1 cellular context compared by ENCODE assay signal in genomic region chr18:9130806-9131205, GRCh38.
TF ChIP-seq lines count a peak whose summit lies in the region.

No MANE protein-coding gene starts in this region.

TF ChIP-seq in WTC11, 78 proteins besides CTCF, POLR2A, EP300 and RAD21 (continued from another document):
- TF ChIP-seq E2F5 (CRISPR knock-in tag; IDR thresholded peaks at IDR 0.05) (no peak), ZNF532 (CRISPR knock-in tag; IDR thresholded peaks at IDR 0.05; ENCODE audit: borderline replicate concordance) (no peak), NFE2L1 (CRISPR knock-in tag; IDR thresholded peaks at IDR 0.05) (no peak), ZNF263 (CRISPR knock-in tag; IDR thresholded peaks at IDR 0.05; ENCODE audit: low read depth) (no peak), TP53 (CRISPR knock-in tag; IDR thresholded peaks at IDR 0.05) (no peak), AR (CRISPR knock-in tag; IDR thresholded peaks at IDR 0.05) (no peak), ZNF396 (CRISPR knock-in tag; IDR thresholded peaks at IDR 0.05; ENCODE audit: borderline replicate concordance) (no peak)
